9 cellular contexts compared by ENCODE assay signal in the genomic region with DNA sequence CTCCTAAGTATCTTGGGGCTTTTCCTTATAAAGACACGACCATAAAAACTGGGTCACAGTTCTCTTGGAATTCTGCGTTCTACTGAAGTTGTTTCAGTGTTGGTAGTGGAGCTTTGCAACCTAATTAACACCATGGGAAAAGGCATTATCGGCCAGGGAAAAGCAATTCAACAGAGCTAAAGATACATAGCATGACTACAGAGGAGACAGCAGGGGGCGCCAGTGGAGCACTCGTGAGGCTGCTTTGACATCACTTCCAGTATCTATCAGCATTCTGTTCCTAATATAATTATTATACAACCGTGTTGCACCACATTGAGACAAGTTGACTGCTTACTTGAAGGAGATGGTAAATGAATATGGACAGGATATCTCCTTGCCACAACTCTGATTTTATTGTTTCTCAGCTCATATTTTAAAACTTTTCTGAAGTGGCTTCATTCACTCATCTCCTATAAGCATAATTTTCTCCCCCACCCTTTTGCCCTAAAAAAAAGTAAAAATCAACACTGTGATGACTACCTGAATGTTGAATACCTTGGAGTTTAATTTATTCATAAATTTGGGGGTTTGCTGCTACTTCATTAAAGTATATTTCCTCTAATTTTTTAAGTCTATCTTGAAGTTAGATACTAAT. TPM values are rescaled to one million over a fixed set of nuclear protein-coding genes. Genes with fewer than 3 reads are reported as not detected.
DNase-seq lines count a peak whose midpoint lies in the region; ATAC-seq and TF ChIP-seq lines count a peak whose summit lies in the region.
"Had no signal": no experiment of that assay in that cellular context is flagged by ENCODE, and none has a peak within 500 bp of the region (broad histone marks: within the 10 kb centered on the region; RNA-seq: fewer than 3 reads in every experiment).

No MANE protein-coding gene starts in this region.

- H3K27me3 ChIP-seq in DND-41 (ENCODE audit: insufficient read depth, low read length, poor library complexity) (no peaks in the 10 kb centered on the region), liver (ENCODE audit: control insufficient read depth in 4 of 4, insufficient read depth in 4 of 4, low read length in 3 of 4) (no peaks in the 10 kb centered on the region), suprapubic skin (no peaks in the 10 kb centered on the region)

- TF ChIP-seq EP300 in suprapubic skin (IDR thresholded peaks at IDR 0.05), result no peak

- TF ChIP-seq RAD21 in liver (IDR thresholded peaks at IDR 0.05), result peak; percentile 71 to 78

- CTCF ChIA-PET in HEK293 (lab: Yijun Ruan, JAX), result interaction anchor here (0.5 to 7.4 kb wide), 61 partner anchors 9 to 1355 kb away, joined by 3 to 120 read pairs (median 4); no protein-coding TSS in a partner anchor

- DNase-seq in DND-41 (peak; percentile 53), NCI-H69 (lab: John Stamatoyannopoulos, UW) (peak; percentile 82), amniotic stem cell (lab: John Stamatoyannopoulos, UW) (peak; percentile 17), DMS79 (lab: John Stamatoyannopoulos, UW) (no peak), suprapubic skin (ENCODE audit: low spot score in 2 of 2) (no peak), omental fat pad (ENCODE audit: low spot score) (no peak)

- H3K4me3 ChIP-seq in DND-41 (ENCODE audit: low read depth in 1 of 2, low read length in 2 of 2) (no peak overlapping the region), HEK293 (ENCODE audit: low read depth, low read length) (no peak overlapping the region), liver (ENCODE audit: low read depth in 1 of 3, low read length in 3 of 3) (no peak overlapping the region), suprapubic skin (no peak overlapping the region)

- ATAC-seq in DND-41 (ENCODE audit: insufficient read depth, low read depth), result peak; percentile 71
- ATAC-seq in omental fat pad (ENCODE audit: low FRiP score), result no peak

- no peaks in the 10 kb centered on the region for H3K79me2 ChIP-seq in DND-41 (ENCODE audit: insufficient read depth, low read length)
- H3K79me2 ChIP-seq: parathyroid adenoma had no signal

- H3K36me3 ChIP-seq in DND-41 (ENCODE audit: insufficient read depth, low read length) (no peaks in the 10 kb centered on the region), HEK293 (ENCODE audit: control insufficient read depth in 2 of 2, insufficient read depth in 1 of 2, low read length in 2 of 2) (no peaks in the 10 kb centered on the region), liver (ENCODE audit: control insufficient read depth in 4 of 4, insufficient read depth in 3 of 4, low read depth in 1 of 4, low read length in 3 of 4) (no peaks in the 10 kb centered on the region), suprapubic skin (no peaks in the 10 kb centered on the region)

- H3K9me3 ChIP-seq in DND-41 (ENCODE audit: insufficient read depth, low read length, severe bottlenecking), result no peaks in the 10 kb centered on the region
- no peaks in the 10 kb centered on the region for H3K9me3 ChIP-seq in HEK293 (ENCODE audit: control insufficient read depth, insufficient read depth, low read depth, low read length)
- no peaks in the 10 kb centered on the region for H3K9me3 ChIP-seq in liver (ENCODE audit: control insufficient read depth in 4 of 4, low read length in 3 of 4)
- no peaks in the 10 kb centered on the region for H3K9me3 ChIP-seq in suprapubic skin

- no peak for TF ChIP-seq POLR2A in suprapubic skin (IDR thresholded peaks at IDR 0.05)

- H3K27ac ChIP-seq in DND-41 (ENCODE audit: low read length), result no peak overlapping the region
- H3K27ac ChIP-seq in HEK293 (ENCODE audit: extremely low read depth, low read depth, low read length), result no peak overlapping the region
- H3K27ac ChIP-seq in liver (ENCODE audit: low read depth in 1 of 2, low read length in 2 of 2), result no peak overlapping the region
- no peak overlapping the region for H3K27ac ChIP-seq in suprapubic skin
- H3K27ac ChIP-seq: parathyroid adenoma had no signal

- TF ChIP-seq CTCF in DND-41 (IDR thresholded peaks at IDR 0.05; ENCODE audit: borderline replicate concordance, extremely low read depth, low read length, poor library complexity, severe bottlenecking) (peak; percentile 72), HEK293 (tag by site-specific recombination; IDR thresholded peaks at IDR 0.05) (peak; percentile 30; the same call in 1 of the 2 replicates), liver (IDR thresholded peaks at IDR 0.05; ENCODE audit: low read depth, low read length, missing input control) (peak; percentile 64), suprapubic skin (IDR thresholded peaks at IDR 0.05) (no peak), omental fat pad (IDR thresholded peaks at IDR 0.05) (no peak)

- H4K20me1 ChIP-seq in DND-41 (ENCODE audit: insufficient read depth, low read length), result no peaks in the 10 kb centered on the region

- H3K9ac ChIP-seq in DND-41 (ENCODE audit: low read depth, low read length), result no peak overlapping the region
- no peak overlapping the region for H3K9ac ChIP-seq in liver (ENCODE audit: low read depth in 1 of 2, low read length in 2 of 2)
- H3K9ac ChIP-seq: parathyroid adenoma had no signal

- WGBS in liver, result 23% methylated on average over 6 of the region's 6 CpGs
- WGBS in suprapubic skin, result 23% methylated on average over 6 of the region's 6 CpGs

- POLR2A ChIA-PET in HEK293 (lab: Yijun Ruan, JAX), result interaction anchor here (0.5 kb wide), 1 partner anchor 199 kb away, joined by 3 read pairs; no protein-coding TSS in a partner anchor

- H3K4me2 ChIP-seq in DND-41 (ENCODE audit: insufficient read depth, low read length), result no peak overlapping the region

- H3K4me1 ChIP-seq in DND-41 (ENCODE audit: insufficient read depth, low read length), result no peaks in the 10 kb centered on the region
- no peaks in the 10 kb centered on the region for H3K4me1 ChIP-seq in HEK293 (ENCODE audit: control insufficient read depth, insufficient read depth, low read length)
- H3K4me1 ChIP-seq in liver (ENCODE audit: control insufficient read depth in 4 of 4, insufficient read depth in 4 of 4, low read length in 3 of 4), result no peaks in the 10 kb centered on the region
- no peaks in the 10 kb centered on the region for H3K4me1 ChIP-seq in suprapubic skin
- H3K4me1 ChIP-seq: parathyroid adenoma had no signal

- H2AFZ ChIP-seq in DND-41 (ENCODE audit: low read depth, low read length), result no peak overlapping the region
- H2AFZ ChIP-seq: parathyroid adenoma had no signal

TF ChIP-seq in HEK293, 187 proteins besides CTCF, POLR2A, EP300 and RAD21 (continues in another document):
- TF ChIP-seq ZBTB48 (tag by site-specific recombination; IDR thresholded peaks at IDR 0.05), result no peak
- TF ChIP-seq GLIS2 (tag by site-specific recombination; IDR thresholded peaks at IDR 0.05), result no peak
- TF ChIP-seq, protein P1, sequence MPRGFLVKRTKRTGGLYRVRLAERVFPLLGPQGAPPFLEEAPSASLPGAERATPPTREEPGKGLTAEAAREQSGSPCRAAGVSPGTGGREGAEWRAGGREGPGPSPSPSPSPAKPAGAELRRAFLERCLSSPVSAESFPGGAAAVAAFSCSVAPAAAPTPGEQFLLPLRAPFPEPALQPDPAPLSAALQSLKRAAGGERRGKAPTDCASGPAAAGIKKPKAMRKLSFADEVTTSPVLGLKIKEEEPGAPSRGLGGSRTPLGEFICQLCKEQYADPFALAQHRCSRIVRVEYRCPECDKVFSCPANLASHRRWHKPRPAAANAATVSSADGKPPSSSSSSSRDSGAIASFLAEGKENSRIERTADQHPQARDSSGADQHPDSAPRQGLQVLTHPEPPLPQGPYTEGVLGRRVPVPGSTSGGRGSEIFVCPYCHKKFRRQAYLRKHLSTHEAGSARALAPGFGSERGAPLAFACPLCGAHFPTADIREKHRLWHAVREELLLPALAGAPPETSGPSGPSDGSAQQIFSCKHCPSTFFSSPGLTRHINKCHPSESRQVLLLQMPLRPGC (tag by site-specific recombination; IDR thresholded peaks at IDR 0.05), result no peak
- peak; percentile 81 for TF ChIP-seq ZNF654 (tag by site-specific recombination; IDR thresholded peaks at IDR 0.05; ENCODE audit: low read depth)

TF ChIP-seq in liver, 16 proteins besides CTCF, POLR2A, EP300 and RAD21 (continues in another document):
- TF ChIP-seq EGR1 (IDR thresholded peaks at IDR 0.05; ENCODE audit: low read depth in 2 of 2) (no peak), TAF1 (conservative IDR thresholded peaks at IDR 0.05) (no peak), JUND (IDR thresholded peaks at IDR 0.05) (no peak), HNF4G (IDR thresholded peaks at IDR 0.05) (no peak), YY1 (IDR thresholded peaks at IDR 0.05) (no peak), HNF4A (conservative IDR thresholded peaks at IDR 0.05) (no peak), GABPA (IDR thresholded peaks at IDR 0.05 in 1 of 2, conservative IDR thresholded peaks at IDR 0.05 in 1 of 2) (no peak), FOXA2 (IDR thresholded peaks at IDR 0.05) (no peak), RXRA (IDR thresholded peaks at IDR 0.05) (no peak)
- TF ChIP-seq, protein P2, sequence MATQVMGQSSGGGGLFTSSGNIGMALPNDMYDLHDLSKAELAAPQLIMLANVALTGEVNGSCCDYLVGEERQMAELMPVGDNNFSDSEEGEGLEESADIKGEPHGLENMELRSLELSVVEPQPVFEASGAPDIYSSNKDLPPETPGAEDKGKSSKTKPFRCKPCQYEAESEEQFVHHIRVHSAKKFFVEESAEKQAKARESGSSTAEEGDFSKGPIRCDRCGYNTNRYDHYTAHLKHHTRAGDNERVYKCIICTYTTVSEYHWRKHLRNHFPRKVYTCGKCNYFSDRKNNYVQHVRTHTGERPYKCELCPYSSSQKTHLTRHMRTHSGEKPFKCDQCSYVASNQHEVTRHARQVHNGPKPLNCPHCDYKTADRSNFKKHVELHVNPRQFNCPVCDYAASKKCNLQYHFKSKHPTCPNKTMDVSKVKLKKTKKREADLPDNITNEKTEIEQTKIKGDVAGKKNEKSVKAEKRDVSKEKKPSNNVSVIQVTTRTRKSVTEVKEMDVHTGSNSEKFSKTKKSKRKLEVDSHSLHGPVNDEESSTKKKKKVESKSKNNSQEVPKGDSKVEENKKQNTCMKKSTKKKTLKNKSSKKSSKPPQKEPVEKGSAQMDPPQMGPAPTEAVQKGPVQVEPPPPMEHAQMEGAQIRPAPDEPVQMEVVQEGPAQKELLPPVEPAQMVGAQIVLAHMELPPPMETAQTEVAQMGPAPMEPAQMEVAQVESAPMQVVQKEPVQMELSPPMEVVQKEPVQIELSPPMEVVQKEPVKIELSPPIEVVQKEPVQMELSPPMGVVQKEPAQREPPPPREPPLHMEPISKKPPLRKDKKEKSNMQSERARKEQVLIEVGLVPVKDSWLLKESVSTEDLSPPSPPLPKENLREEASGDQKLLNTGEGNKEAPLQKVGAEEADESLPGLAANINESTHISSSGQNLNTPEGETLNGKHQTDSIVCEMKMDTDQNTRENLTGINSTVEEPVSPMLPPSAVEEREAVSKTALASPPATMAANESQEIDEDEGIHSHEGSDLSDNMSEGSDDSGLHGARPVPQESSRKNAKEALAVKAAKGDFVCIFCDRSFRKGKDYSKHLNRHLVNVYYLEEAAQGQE (IDR thresholded peaks at IDR 0.05), result no peak
- TF ChIP-seq, protein P3, sequence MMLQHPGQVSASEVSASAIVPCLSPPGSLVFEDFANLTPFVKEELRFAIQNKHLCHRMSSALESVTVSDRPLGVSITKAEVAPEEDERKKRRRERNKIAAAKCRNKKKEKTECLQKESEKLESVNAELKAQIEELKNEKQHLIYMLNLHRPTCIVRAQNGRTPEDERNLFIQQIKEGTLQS (IDR thresholded peaks at IDR 0.05), result no peak

RNA-seq across cellular contexts. Expression of a gene that starts 39.4 kb away (rescaled TPM):
- not detected for total RNA-seq in liver
- polyA plus RNA-seq in liver, result not detected
- not detected for total RNA-seq in suprapubic skin
- not detected for total RNA-seq in omental fat pad

Comparison
In these comparisons a context has a peak if more than half of its experiments do, and no peak if none do; other contexts are left out.
1. DNase-seq: peak in DND-41 (single experiment), NCI-H69 (single experiment) and amniotic stem cell (single experiment); none in DMS79 (single experiment), suprapubic skin (0 of 2) and omental fat pad (single experiment).
2. CTCF ChIP-seq: peak in DND-41 (single experiment), HEK293 (single experiment) and liver (single experiment); none in suprapubic skin (0 of 2) and omental fat pad (0 of 3).